In genomic region chr9:92634712-92635605, GRCh38 we compare ENCODE assay signal across 8 cellular contexts. TPM values are rescaled to one million over a fixed set of nuclear protein-coding genes. Genes with fewer than 3 reads are reported as not detected.
DNase-seq lines count a peak whose midpoint lies in the region; ATAC-seq, FAIRE-seq and TF ChIP-seq lines count a peak whose summit lies in the region.

No MANE protein-coding gene starts in this region.

- no peaks in the 10 kb centered on the region for H3K27me3 ChIP-seq in OCI-LY3 (ENCODE audit: low read depth, low read length)
- H3K27me3 ChIP-seq in esophagus squamous epithelium: no peaks in the 10 kb centered on the region

- no peaks in the 10 kb centered on the region for H3K79me2 ChIP-seq in OCI-LY3 (ENCODE audit: low read length)

- no peak overlapping the region for H3K4me3 Mint-ChIP-seq in naive B cell

- 0 out of 2 replicates have a peak, but pooled peaks cover 5% of the 10 kb centered on the region for H3K4me1 ChIP-seq in OCI-LY3 (ENCODE audit: low read length)
- H3K4me1 ChIP-seq in esophagus squamous epithelium: peaks cover 0 to 15% (median 5%) of the 10 kb centered on the region in 3 donors

- H3K4me3 ChIP-seq in OCI-LY3 (ENCODE audit: low read length): no peak overlapping the region
- H3K4me3 ChIP-seq in esophagus squamous epithelium: no peak overlapping the region

- H3K9me3 ChIP-seq in OCI-LY3 (ENCODE audit: insufficient read depth, low read length) (no peaks in the 10 kb centered on the region), esophagus squamous epithelium (no peaks in the 10 kb centered on the region)

- no peak overlapping the region for H2AFZ ChIP-seq in OCI-LY3 (ENCODE audit: low read depth, low read length)

- DNase-seq in D721Med (ENCODE audit: insufficient read length, low spot score) (peak; percentile 75), activated T-cell treated with anti-CD3 and anti-CD28 coated beads for 4 hours (peak; percentile 35), esophagus squamous epithelium (lab: John Stamatoyannopoulos, UW) (no peak), naive B cell (peak; percentile 40)
- DNase-seq in stimulated activated naive CD4-positive, alpha-beta T cell (lab: John Stamatoyannopoulos, UW): peak; percentile 18 to 51 (median 30)

- H3K36me3 Mint-ChIP-seq in naive B cell: peaks cover 7 to 25% of the 10 kb centered on the region in 2 donors

- H3K9me3 Mint-ChIP-seq in naive B cell: peaks cover 0 to 2% (median 0%) of the 10 kb centered on the region in 7 donors

- WGBS in esophagus squamous epithelium, 2 donors: 60 to 85% methylated on average over 19 to 20 of the region's 35 CpGs

- TF ChIP-seq POLR2A in esophagus squamous epithelium (IDR thresholded peaks at IDR 0.05): no peak

- H3K9ac ChIP-seq in OCI-LY3 (ENCODE audit: low read length): no peak overlapping the region

- intact Hi-C loops in esophagus squamous epithelium (cut with DNase I): loop anchor here (10.0 kb wide), 1 partner anchor 300 kb away; no protein-coding TSS in a partner anchor

- no peaks in the 10 kb centered on the region for H4K20me1 ChIP-seq in OCI-LY3 (ENCODE audit: insufficient read depth, low read length)

- ATAC-seq in HG03039 (IDR thresholded peaks at IDR 0.05; ENCODE audit: unreplicated experiment) (peak; percentile 59), naive B cell (ENCODE audit: low read depth in 2 of 2) (peak; percentile 75 to 78), HG03439 (IDR thresholded peaks at IDR 0.05; ENCODE audit: unreplicated experiment) (no peak)

- peak overlapping the region in 1 of 6 donors; percentile 60 for H3K27ac Mint-ChIP-seq in naive B cell

- H3K27ac ChIP-seq in OCI-LY3 (ENCODE audit: low read length) (no peak overlapping the region), esophagus squamous epithelium (peak overlapping the region in 3 of 4 donors; percentile 25 to 50 (median 25))

- FAIRE-seq in D721Med (lab: Jason Lieb, UNC): no peak

- H3K27me3 Mint-ChIP-seq in naive B cell: no peaks in the 10 kb centered on the region

- no peaks in the 10 kb centered on the region for H3K4me1 Mint-ChIP-seq in naive B cell

- H3K4me2 ChIP-seq in OCI-LY3 (ENCODE audit: low read length): no peak overlapping the region

- H3K36me3 ChIP-seq in OCI-LY3 (replicated peaks; ENCODE audit: low read depth, low read length) (peaks cover 45% of the 10 kb centered on the region), esophagus squamous epithelium (peaks cover 33 to 100% (median 60%) of the 10 kb centered on the region in 3 donors)

- TF ChIP-seq CTCF in D721Med (IDR thresholded peaks at IDR 0.05; ENCODE audit: insufficient read depth, missing control alignments): peak; percentile 90
- TF ChIP-seq CTCF in OCI-LY3 (IDR thresholded peaks at IDR 0.05; ENCODE audit: low read depth, low read length): peak; percentile 95
- peak; percentile 68 to 90 (median 86) for TF ChIP-seq CTCF in esophagus squamous epithelium (IDR thresholded peaks at IDR 0.05)

RNA-seq across cellular contexts. Expression of gene IPPK, which starts 35.0 kb away (rescaled TPM):
- 10 to 100 TPM; 41.8 to 86.9 (median 46.1) TPM for total RNA-seq in esophagus squamous epithelium
- polyA plus RNA-seq in naive B cell (ENCODE audit: low read depth in 6 of 6): 10 to 100 TPM in 1 of 6 donors, 1 to 10 TPM in 5; 4.1 to 12.8 (median 6.1) TPM
